33 cellular contexts compared by ENCODE assay signal in genomic region chr12:108117902-108118301, GRCh38. TPM values are rescaled to one million over a fixed set of nuclear protein-coding genes. Genes with fewer than 3 reads are reported as not detected.
"Had no signal": no experiment of that assay in that cellular context is flagged by ENCODE, and none has a peak within 500 bp of the region (broad histone marks: within the 10 kb centered on the region; RNA-seq: fewer than 3 reads in every experiment).

No MANE protein-coding gene starts in this region.

- H3K36me3 ChIP-seq: colonic mucosa, esophagus squamous epithelium, ovary, sigmoid colon, tibial nerve, upper lobe of left lung had no signal

- H3K27me3 ChIP-seq: colonic mucosa, esophagus squamous epithelium, ovary, sigmoid colon, testis, tibial nerve, upper lobe of left lung had no signal

- H3K4me1 ChIP-seq: colonic mucosa, psoas muscle, upper lobe of left lung had no signal

- H3K27ac ChIP-seq: colonic mucosa, ovary, psoas muscle, testis, upper lobe of left lung had no signal

- ATAC-seq: left lobe of liver; mucosa of descending colon; natural killer cell treated with Interleukin-12 subunit alpha and Interleukin-12 subunit beta and Interleukin-15 and Interleukin-18, amount 100 ng/mL, for 72 hours; psoas muscle; right cardiac atrium; stimulated activated effector memory CD8-positive, alpha-beta T cell treated with anti-CD3 and anti-CD28 coated beads, Interleukin-12 subunit alpha, Interleukin-12 subunit beta, amount 100 ng/mL, for 72 hours; stimulated activated naive CD8-positive, alpha-beta T cell treated with anti-CD3 and anti-CD28 coated beads, Interleukin-15, Interleukin-2, amounts not matched to agents 100 U/mL and 50 U/mL, for 24 hours had no signal

- H3K4me3 Mint-ChIP-seq: dendritic cell treated with granulocyte-macrophage colony-stimulating factor and Interleukin-4, amounts not matched to agents 40 ng/mL and 50 ng/mL, for 4 days; endodermal cell; mesothelial cell of epicardium; naive B cell; natural killer cell treated with Interleukin-12 subunit alpha and Interleukin-12 subunit beta and Interleukin-15 and Interleukin-18, amount 100 ng/mL, for 72 hours; stimulated activated effector memory CD8-positive, alpha-beta T cell treated with anti-CD3 and anti-CD28 coated beads, Interleukin-12 subunit alpha, Interleukin-12 subunit beta, amount 100 ng/mL, for 72 hours had no signal

- H3K9me3 ChIP-seq: colonic mucosa, esophagus squamous epithelium, mucosa of descending colon, ovary, psoas muscle, testis, upper lobe of left lung had no signal

- FAIRE-seq: kidney, urothelium cell line had no signal

- H3K27ac Mint-ChIP-seq: dendritic cell treated with granulocyte-macrophage colony-stimulating factor and Interleukin-4, amounts not matched to agents 40 ng/mL and 50 ng/mL, for 4 days; endodermal cell; mesothelial cell of epicardium; natural killer cell treated with Interleukin-12 subunit alpha and Interleukin-12 subunit beta and Interleukin-15 and Interleukin-18, amount 100 ng/mL, for 72 hours; stimulated activated effector memory CD8-positive, alpha-beta T cell treated with anti-CD3 and anti-CD28 coated beads, Interleukin-12 subunit alpha, Interleukin-12 subunit beta, amount 100 ng/mL, for 72 hours had no signal

- H3K9me3 Mint-ChIP-seq: endodermal cell; mesothelial cell of epicardium; natural killer cell treated with Interleukin-12 subunit alpha and Interleukin-12 subunit beta and Interleukin-15 and Interleukin-18, amount 100 ng/mL, for 72 hours had no signal

- DNase-seq: colonic mucosa; effector CD8-positive, alpha-beta T cell; esophagus squamous epithelium; foreskin melanocyte; head of caudate nucleus; kidney; mesenchymal stem cell; mucosa of descending colon; naive B cell; nucleus accumbens; ovary; posterior cingulate gyrus; psoas muscle; right cardiac atrium; sigmoid colon; stimulated activated CD4-positive, alpha-beta T cell treated with anti-CD3 and anti-CD28 coated beads, Interleukin-2, amount 100 ng/mL, for 24 hours; stimulated activated CD4-positive, alpha-beta T cell treated with anti-CD3 and anti-CD28 coated beads, Interleukin-4, amount 100 ng/mL, for 24 hours; stimulated activated naive CD8-positive, alpha-beta T cell treated with anti-CD3 and anti-CD28 coated beads, Interleukin-15, Interleukin-2, amounts not matched to agents 100 U/mL and 50 U/mL, for 24 hours; substantia nigra; testis; upper lobe of left lung had no signal

- H3K36me3 Mint-ChIP-seq: mesothelial cell of epicardium; natural killer cell treated with Interleukin-12 subunit alpha and Interleukin-12 subunit beta and Interleukin-15 and Interleukin-18, amount 100 ng/mL, for 72 hours; stimulated activated effector memory CD8-positive, alpha-beta T cell treated with anti-CD3 and anti-CD28 coated beads, Interleukin-12 subunit alpha, Interleukin-12 subunit beta, amount 100 ng/mL, for 72 hours had no signal

- H3K4me3 ChIP-seq: colonic mucosa, esophagus squamous epithelium, lung, mucosa of descending colon, ovary, psoas muscle, sigmoid colon, testis, tibial nerve, upper lobe of left lung had no signal

RNA-seq across cellular contexts. Expression of gene WSCD2, which starts 11.2 kb away (rescaled TPM):
- total RNA-seq: epithelial cell of proximal tubule; glomerular endothelial cell; left lobe of liver; natural killer cell treated with Interleukin-12 subunit alpha and Interleukin-12 subunit beta and Interleukin-15 and Interleukin-18, amount 100 ng/mL, for 72 hours; renal cortical epithelial cell had no signal
